Comparison of ENCODE assay signal across 1 cellular context in the genomic region with DNA sequence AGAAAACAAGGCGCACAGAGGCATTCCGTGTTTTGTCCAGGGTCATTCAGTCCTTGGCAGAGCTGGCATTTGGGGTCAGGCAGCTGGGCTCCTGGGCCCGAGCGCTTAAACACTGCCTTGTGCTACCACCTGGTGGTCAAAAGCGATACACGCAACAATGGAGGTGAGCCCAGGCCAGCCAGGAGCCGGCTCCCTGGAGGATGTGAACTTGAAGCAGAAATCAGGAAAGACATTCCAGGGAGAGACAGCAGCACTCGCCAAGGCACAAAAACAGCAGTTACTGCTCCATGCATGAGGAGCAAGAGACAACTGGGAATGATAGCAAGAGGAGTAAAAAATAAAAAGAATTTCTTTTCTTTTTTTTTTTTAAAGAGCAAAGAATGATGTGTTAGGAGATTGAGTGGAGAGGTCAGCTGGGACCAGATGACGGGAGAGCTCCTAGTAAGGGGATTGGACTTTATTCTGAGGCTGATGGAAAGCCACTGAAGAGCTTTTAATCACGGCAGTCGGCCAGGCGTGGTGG.
TF ChIP-seq lines count a peak whose summit lies in the region.

No MANE protein-coding gene starts in this region.

TF ChIP-seq in HepG2, 621 proteins besides CTCF, POLR2A, EP300 and RAD21 (continued from another document and continues in another):
- TF ChIP-seq, protein P1, sequence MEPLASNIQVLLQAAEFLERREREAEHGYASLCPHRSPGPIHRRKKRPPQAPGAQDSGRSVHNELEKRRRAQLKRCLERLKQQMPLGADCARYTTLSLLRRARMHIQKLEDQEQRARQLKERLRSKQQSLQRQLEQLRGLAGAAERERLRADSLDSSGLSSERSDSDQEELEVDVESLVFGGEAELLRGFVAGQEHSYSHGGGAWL (CRISPR knock-in tag; IDR thresholded peaks at IDR 0.05): no peak
- TF ChIP-seq SMAD1 (CRISPR knock-in tag; IDR thresholded peaks at IDR 0.05; ENCODE audit: borderline replicate concordance, low read depth) (peak; percentile 84), HNF4A (CRISPR knock-in tag; IDR thresholded peaks at IDR 0.05) (0 out of 2 replicates have a peak, but pooled peaks have one; percentile 10), ZNF234 (CRISPR knock-in tag; conservative IDR thresholded peaks at IDR 0.05) (no peak), KLF9 (CRISPR knock-in tag; IDR thresholded peaks at IDR 0.05; ENCODE audit: low read depth) (0 out of 2 replicates have a peak, but pooled peaks have one; percentile 58), HNRNPL (IDR thresholded peaks at IDR 0.05; ENCODE audit: low read depth, low read length) (0 out of 2 replicates have a peak, but pooled peaks have one; percentile 40), ZNF180 (CRISPR knock-in tag; IDR thresholded peaks at IDR 0.05; ENCODE audit: borderline replicate concordance, low read depth) (no peak), ZNF766 (CRISPR knock-in tag; IDR thresholded peaks at IDR 0.05; ENCODE audit: borderline replicate concordance) (0 out of 2 replicates have a peak, but pooled peaks have one; percentile 31), ZNF556 (CRISPR knock-in tag; IDR thresholded peaks at IDR 0.05; ENCODE audit: borderline replicate concordance) (peak; percentile 51; the same call in 1 of the 2 replicates), KLF11 (CRISPR knock-in tag; IDR thresholded peaks at IDR 0.05) (no peak), WIZ (CRISPR knock-in tag; IDR thresholded peaks at IDR 0.05) (no peak), ZNF510 (CRISPR knock-in tag; IDR thresholded peaks at IDR 0.05; ENCODE audit: low read depth) (0 out of 2 replicates have a peak, but pooled peaks have one; percentile 62), ZNF20 (CRISPR knock-in tag; IDR thresholded peaks at IDR 0.05) (no peak), AGO1 (IDR thresholded peaks at IDR 0.05; ENCODE audit: low read depth, low read length, poor library complexity, severe bottlenecking) (no peak), SMC3 (IDR thresholded peaks at IDR 0.05; ENCODE audit: low read length) (peak; percentile 97), ZNF598 (CRISPR knock-in tag; IDR thresholded peaks at IDR 0.05; ENCODE audit: borderline replicate concordance) (peak; percentile 51; the same call in 1 of the 2 replicates)
- TF ChIP-seq, protein P2, sequence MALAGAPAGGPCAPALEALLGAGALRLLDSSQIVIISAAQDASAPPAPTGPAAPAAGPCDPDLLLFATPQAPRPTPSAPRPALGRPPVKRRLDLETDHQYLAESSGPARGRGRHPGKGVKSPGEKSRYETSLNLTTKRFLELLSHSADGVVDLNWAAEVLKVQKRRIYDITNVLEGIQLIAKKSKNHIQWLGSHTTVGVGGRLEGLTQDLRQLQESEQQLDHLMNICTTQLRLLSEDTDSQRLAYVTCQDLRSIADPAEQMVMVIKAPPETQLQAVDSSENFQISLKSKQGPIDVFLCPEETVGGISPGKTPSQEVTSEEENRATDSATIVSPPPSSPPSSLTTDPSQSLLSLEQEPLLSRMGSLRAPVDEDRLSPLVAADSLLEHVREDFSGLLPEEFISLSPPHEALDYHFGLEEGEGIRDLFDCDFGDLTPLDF (CRISPR knock-in tag; IDR thresholded peaks at IDR 0.05): no peak
- TF ChIP-seq, protein P3, sequence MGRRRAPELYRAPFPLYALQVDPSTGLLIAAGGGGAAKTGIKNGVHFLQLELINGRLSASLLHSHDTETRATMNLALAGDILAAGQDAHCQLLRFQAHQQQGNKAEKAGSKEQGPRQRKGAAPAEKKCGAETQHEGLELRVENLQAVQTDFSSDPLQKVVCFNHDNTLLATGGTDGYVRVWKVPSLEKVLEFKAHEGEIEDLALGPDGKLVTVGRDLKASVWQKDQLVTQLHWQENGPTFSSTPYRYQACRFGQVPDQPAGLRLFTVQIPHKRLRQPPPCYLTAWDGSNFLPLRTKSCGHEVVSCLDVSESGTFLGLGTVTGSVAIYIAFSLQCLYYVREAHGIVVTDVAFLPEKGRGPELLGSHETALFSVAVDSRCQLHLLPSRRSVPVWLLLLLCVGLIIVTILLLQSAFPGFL (CRISPR knock-in tag; IDR thresholded peaks at IDR 0.05): no peak
- TF ChIP-seq, protein P4, sequence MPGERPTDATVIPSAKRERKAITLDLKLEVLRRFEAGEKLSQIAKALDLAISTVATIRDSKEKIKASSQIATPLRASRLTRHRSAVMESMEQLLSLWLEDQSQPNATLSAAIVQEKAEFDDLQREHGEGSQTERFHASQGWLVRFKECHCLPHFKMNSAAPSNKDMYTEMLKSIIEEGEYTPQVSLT (CRISPR knock-in tag; IDR thresholded peaks at IDR 0.05; ENCODE audit: borderline replicate concordance, low read depth): no peak
- TF ChIP-seq, protein P5, sequence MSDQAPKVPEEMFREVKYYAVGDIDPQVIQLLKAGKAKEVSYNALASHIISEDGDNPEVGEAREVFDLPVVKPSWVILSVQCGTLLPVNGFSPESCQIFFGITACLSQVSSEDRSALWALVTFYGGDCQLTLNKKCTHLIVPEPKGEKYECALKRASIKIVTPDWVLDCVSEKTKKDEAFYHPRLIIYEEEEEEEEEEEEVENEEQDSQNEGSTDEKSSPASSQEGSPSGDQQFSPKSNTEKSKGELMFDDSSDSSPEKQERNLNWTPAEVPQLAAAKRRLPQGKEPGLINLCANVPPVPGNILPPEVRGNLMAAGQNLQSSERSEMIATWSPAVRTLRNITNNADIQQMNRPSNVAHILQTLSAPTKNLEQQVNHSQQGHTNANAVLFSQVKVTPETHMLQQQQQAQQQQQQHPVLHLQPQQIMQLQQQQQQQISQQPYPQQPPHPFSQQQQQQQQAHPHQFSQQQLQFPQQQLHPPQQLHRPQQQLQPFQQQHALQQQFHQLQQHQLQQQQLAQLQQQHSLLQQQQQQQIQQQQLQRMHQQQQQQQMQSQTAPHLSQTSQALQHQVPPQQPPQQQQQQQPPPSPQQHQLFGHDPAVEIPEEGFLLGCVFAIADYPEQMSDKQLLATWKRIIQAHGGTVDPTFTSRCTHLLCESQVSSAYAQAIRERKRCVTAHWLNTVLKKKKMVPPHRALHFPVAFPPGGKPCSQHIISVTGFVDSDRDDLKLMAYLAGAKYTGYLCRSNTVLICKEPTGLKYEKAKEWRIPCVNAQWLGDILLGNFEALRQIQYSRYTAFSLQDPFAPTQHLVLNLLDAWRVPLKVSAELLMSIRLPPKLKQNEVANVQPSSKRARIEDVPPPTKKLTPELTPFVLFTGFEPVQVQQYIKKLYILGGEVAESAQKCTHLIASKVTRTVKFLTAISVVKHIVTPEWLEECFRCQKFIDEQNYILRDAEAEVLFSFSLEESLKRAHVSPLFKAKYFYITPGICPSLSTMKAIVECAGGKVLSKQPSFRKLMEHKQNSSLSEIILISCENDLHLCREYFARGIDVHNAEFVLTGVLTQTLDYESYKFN (CRISPR knock-in tag; conservative IDR thresholded peaks at IDR 0.05): 0 out of 2 replicates have a peak, but pooled peaks have one; percentile 37
- TF ChIP-seq, protein P6, sequence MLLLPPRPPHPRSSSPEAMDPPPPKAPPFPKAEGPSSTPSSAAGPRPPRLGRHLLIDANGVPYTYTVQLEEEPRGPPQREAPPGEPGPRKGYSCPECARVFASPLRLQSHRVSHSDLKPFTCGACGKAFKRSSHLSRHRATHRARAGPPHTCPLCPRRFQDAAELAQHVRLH (CRISPR knock-in tag; IDR thresholded peaks at IDR 0.05; ENCODE audit: borderline replicate concordance, low read depth): peak; percentile 77; the same call in 1 of the 2 replicates
- TF ChIP-seq, protein P7, sequence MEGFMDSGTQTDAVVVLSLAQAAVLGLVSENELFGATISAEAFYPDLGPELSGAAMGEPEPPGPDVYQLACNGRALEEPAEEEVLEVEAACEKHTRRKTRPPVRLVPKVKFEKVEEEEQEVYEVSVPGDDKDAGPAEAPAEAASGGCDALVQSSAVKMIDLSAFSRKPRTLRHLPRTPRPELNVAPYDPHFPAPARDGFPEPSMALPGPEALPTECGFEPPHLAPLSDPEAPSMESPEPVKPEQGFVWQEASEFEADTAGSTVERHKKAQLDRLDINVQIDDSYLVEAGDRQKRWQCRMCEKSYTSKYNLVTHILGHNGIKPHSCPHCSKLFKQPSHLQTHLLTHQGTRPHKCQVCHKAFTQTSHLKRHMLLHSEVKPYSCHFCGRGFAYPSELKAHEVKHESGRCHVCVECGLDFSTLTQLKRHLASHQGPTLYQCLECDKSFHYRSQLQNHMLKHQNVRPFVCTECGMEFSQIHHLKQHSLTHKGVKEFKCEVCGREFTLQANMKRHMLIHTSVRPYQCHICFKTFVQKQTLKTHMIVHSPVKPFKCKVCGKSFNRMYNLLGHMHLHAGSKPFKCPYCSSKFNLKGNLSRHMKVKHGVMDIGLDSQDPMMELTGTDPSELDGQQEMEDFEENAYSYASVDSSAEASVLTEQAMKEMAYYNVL (CRISPR knock-in tag; IDR thresholded peaks at IDR 0.05; ENCODE audit: borderline replicate concordance): no peak
- TF ChIP-seq, protein P8, sequence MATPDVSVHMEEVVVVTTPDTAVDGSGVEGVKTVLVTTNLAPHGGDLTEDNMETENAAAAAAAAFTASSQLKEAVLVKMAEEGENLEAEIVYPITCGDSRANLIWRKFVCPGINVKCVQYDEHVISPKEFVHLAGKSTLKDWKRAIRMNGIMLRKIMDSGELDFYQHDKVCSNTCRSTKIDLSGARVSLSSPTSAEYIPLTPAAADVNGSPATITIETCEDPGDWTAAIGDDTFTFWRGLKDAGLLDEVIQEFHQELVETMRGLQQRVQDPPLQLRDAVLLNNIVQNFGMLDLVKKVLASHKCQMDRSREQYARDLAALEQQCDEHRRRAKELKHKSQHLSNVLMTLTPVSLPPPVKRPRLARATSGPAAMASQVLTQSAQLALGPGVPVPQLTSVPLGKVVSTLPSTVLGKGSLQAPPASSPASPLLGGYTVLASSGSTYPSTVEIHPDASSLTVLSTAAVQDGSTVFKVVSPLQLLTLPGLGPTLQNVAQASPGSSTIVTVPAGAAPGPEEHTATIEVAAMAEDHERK (CRISPR knock-in tag; IDR thresholded peaks at IDR 0.05; ENCODE audit: low read depth): no peak
- TF ChIP-seq, protein P9, sequence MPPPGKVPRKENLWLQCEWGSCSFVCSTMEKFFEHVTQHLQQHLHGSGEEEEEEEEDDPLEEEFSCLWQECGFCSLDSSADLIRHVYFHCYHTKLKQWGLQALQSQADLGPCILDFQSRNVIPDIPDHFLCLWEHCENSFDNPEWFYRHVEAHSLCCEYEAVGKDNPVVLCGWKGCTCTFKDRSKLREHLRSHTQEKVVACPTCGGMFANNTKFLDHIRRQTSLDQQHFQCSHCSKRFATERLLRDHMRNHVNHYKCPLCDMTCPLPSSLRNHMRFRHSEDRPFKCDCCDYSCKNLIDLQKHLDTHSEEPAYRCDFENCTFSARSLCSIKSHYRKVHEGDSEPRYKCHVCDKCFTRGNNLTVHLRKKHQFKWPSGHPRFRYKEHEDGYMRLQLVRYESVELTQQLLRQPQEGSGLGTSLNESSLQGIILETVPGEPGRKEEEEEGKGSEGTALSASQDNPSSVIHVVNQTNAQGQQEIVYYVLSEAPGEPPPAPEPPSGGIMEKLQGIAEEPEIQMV (CRISPR knock-in tag; IDR thresholded peaks at IDR 0.05; ENCODE audit: low read depth): 0 out of 2 replicates have a peak, but pooled peaks have one; percentile 36
- TF ChIP-seq, protein P10, sequence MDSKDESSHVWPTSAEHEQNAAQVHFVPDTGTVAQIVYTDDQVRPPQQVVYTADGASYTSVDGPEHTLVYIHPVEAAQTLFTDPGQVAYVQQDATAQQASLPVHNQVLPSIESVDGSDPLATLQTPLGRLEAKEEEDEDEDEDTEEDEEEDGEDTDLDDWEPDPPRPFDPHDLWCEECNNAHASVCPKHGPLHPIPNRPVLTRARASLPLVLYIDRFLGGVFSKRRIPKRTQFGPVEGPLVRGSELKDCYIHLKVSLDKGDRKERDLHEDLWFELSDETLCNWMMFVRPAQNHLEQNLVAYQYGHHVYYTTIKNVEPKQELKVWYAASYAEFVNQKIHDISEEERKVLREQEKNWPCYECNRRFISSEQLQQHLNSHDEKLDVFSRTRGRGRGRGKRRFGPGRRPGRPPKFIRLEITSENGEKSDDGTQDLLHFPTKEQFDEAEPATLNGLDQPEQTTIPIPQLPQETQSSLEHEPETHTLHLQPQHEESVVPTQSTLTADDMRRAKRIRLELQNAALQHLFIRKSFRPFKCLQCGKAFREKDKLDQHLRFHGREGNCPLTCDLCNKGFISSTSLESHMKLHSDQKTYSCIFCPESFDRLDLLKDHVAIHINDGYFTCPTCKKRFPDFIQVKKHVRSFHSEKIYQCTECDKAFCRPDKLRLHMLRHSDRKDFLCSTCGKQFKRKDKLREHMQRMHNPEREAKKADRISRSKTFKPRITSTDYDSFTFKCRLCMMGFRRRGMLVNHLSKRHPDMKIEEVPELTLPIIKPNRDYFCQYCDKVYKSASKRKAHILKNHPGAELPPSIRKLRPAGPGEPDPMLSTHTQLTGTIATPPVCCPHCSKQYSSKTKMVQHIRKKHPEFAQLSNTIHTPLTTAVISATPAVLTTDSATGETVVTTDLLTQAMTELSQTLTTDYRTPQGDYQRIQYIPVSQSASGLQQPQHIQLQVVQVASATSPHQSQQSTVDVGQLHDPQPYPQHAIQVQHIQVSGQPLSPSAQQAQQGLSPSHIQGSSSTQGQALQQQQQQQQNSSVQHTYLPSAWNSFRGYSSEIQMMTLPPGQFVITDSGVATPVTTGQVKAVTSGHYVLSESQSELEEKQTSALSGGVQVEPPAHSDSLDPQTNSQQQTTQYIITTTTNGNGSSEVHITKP (CRISPR knock-in tag; IDR thresholded peaks at IDR 0.05; ENCODE audit: low read depth): no peak
- TF ChIP-seq, protein P11, sequence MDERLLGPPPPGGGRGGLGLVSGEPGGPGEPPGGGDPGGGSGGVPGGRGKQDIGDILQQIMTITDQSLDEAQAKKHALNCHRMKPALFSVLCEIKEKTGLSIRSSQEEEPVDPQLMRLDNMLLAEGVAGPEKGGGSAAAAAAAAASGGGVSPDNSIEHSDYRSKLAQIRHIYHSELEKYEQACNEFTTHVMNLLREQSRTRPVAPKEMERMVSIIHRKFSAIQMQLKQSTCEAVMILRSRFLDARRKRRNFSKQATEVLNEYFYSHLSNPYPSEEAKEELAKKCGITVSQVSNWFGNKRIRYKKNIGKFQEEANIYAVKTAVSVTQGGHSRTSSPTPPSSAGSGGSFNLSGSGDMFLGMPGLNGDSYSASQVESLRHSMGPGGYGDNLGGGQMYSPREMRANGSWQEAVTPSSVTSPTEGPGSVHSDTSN (CRISPR knock-in tag; IDR thresholded peaks at IDR 0.05): no peak
